ENCODE assay signal across 16 cellular contexts in the genomic region with DNA sequence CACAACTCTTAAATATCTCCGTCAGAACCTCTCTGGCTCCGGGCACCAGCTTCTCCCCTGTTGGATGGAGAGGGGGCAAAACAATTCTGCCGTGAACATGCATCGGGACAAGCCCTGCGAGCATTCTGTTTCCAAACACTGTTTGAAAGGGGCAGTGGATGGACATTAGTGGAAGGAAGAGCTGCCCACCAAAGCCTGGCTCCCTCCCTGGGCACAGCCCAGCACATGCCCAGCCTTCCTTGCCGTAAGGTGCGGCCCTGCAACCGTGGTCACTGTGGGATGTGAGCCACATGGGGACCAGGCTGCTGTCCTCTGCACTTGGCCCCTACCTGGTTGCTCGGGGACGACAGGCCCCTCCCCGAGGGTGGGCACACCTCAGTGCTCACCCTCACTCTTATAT.
"Had no signal": no experiment of that assay in that cellular context is flagged by ENCODE, and none has a peak within 500 bp of the region (broad histone marks: within the 10 kb centered on the region; RNA-seq: fewer than 3 reads in every experiment).

No MANE protein-coding gene starts in this region.

- H3K27me3 Mint-ChIP-seq: naive thymus-derived CD4-positive, alpha-beta T cell; stimulated activated naive CD8-positive, alpha-beta T cell treated with anti-CD3 and anti-CD28 coated beads, Interleukin-15, Interleukin-2, amounts not matched to agents 100 ng/mL and 50 ng/mL, for 24 hours had no signal

- H3K4me3 ChIP-seq: colonic mucosa, left ventricle myocardium inferior, lower lobe of right lung, right atrium auricular region, smooth muscle cell, thoracic aorta, transverse colon had no signal

- H3K4me3 Mint-ChIP-seq: naive thymus-derived CD4-positive, alpha-beta T cell; stimulated activated effector memory CD8-positive, alpha-beta T cell treated with anti-CD3 and anti-CD28 coated beads, Interleukin-12 subunit alpha, Interleukin-12 subunit beta, amount 100 ng/mL, for 72 hours; stimulated activated naive CD8-positive, alpha-beta T cell treated with anti-CD3 and anti-CD28 coated beads, Interleukin-15, Interleukin-2, amounts not matched to agents 100 ng/mL and 50 ng/mL, for 24 hours had no signal

- H3K27me3 ChIP-seq: colonic mucosa, right atrium auricular region, transverse colon had no signal

- H3K9me3 ChIP-seq: colonic mucosa, left ventricle myocardium inferior, lower lobe of right lung, right atrium auricular region, thoracic aorta, transverse colon had no signal

- H3K4me2 ChIP-seq: smooth muscle cell had no signal

- H3K4me1 ChIP-seq: colonic mucosa, left ventricle myocardium inferior, right atrium auricular region, transverse colon had no signal

- DNase-seq: caudate nucleus; colonic mucosa; dermis blood vessel endothelial cell; effector CD4-positive, alpha-beta T cell; left cardiac atrium; left ventricle myocardium inferior; lower lobe of right lung; naive thymus-derived CD4-positive, alpha-beta T cell; stimulated activated CD4-positive, alpha-beta T cell treated with anti-CD3 and anti-CD28 coated beads, Interleukin-4, amount 100 ng/mL, for 1 hour; stimulated activated CD8-positive, alpha-beta memory T cell treated with anti-CD3 and anti-CD28 coated beads, Interleukin-4, amount 100 ng/mL, for 48 hours; transverse colon had no signal

- H3K27ac Mint-ChIP-seq: naive thymus-derived CD4-positive, alpha-beta T cell; stimulated activated effector memory CD8-positive, alpha-beta T cell treated with anti-CD3 and anti-CD28 coated beads, Interleukin-12 subunit alpha, Interleukin-12 subunit beta, amount 100 ng/mL, for 72 hours; stimulated activated naive CD8-positive, alpha-beta T cell treated with anti-CD3 and anti-CD28 coated beads, Interleukin-15, Interleukin-2, amounts not matched to agents 100 ng/mL and 50 ng/mL, for 24 hours had no signal

- H3K27ac ChIP-seq: colonic mucosa, left ventricle myocardium inferior, lower lobe of right lung, right atrium auricular region, thoracic aorta, transverse colon had no signal

- ATAC-seq: left cardiac atrium; naive thymus-derived CD4-positive, alpha-beta T cell; stimulated activated effector memory CD8-positive, alpha-beta T cell treated with anti-CD3 and anti-CD28 coated beads, Interleukin-12 subunit alpha, Interleukin-12 subunit beta, amount 100 ng/mL, for 72 hours had no signal

- H3K9me3 Mint-ChIP-seq: naive thymus-derived CD4-positive, alpha-beta T cell; stimulated activated effector memory CD8-positive, alpha-beta T cell treated with anti-CD3 and anti-CD28 coated beads, Interleukin-12 subunit alpha, Interleukin-12 subunit beta, amount 100 ng/mL, for 72 hours; stimulated activated naive CD8-positive, alpha-beta T cell treated with anti-CD3 and anti-CD28 coated beads, Interleukin-15, Interleukin-2, amounts not matched to agents 100 ng/mL and 50 ng/mL, for 24 hours had no signal
